Comparison of ENCODE assay signal across 8 cellular contexts in genomic region chr6:17829905-17830304, GRCh38.
"Had no signal": no experiment of that assay in that cellular context is flagged by ENCODE, and none has a peak within 500 bp of the region (broad histone marks: within the 10 kb centered on the region; RNA-seq: fewer than 3 reads in every experiment).

No MANE protein-coding gene starts in this region.

- H3K4me1 ChIP-seq: HAP-1 had no signal

- FAIRE-seq: HepG2 had no signal

- H3K27ac Mint-ChIP-seq: IgD-negative memory B cell had no signal

- H3K9me3 Mint-ChIP-seq: IgD-negative memory B cell had no signal

- H3K4me3 ChIP-seq: HAP-1 had no signal

- DNase-seq: GOT3, H7, KG1 had no signal

- H3K27ac ChIP-seq: HL-60 had no signal

- H3K4me3 Mint-ChIP-seq: IgD-negative memory B cell had no signal

- H3K9me3 ChIP-seq: HAP-1 had no signal

- H3K27me3 Mint-ChIP-seq: IgD-negative memory B cell had no signal

- ATAC-seq: HCT116, HepG2 had no signal
